22 cellular contexts compared by ENCODE assay signal in genomic region chr4:168269879-168270278, GRCh38. TPM values are rescaled to one million over a fixed set of nuclear protein-coding genes. Genes with fewer than 3 reads are reported as not detected.
DNase-seq lines count a peak whose midpoint lies in the region; ATAC-seq, FAIRE-seq and TF ChIP-seq lines count a peak whose summit lies in the region.
"Had no signal": no experiment of that assay in that cellular context is flagged by ENCODE, and none has a peak within 500 bp of the region (broad histone marks: within the 10 kb centered on the region; RNA-seq: fewer than 3 reads in every experiment).

No MANE protein-coding gene starts in this region.

- H3K9me3 ChIP-seq in heart left ventricle (no peaks in the 10 kb centered on the region), pancreas (no peaks in the 10 kb centered on the region)
- H3K9me3 ChIP-seq: adrenal gland, stomach, tibial artery had no signal

- DNase-seq in DMS153 (lab: John Stamatoyannopoulos, UW): peak; percentile 64
- no peak for DNase-seq in DMS153 treated with DMSO at 0.1 percent for 48 hours (lab: John Stamatoyannopoulos, UW; ENCODE audit: unreplicated experiment)
- peak; percentile 1 for DNase-seq in NCI-H69 (lab: John Stamatoyannopoulos, UW)
- peak in 4 of 5 donors; percentile 36 to 85 (median 48) for DNase-seq in heart left ventricle
- no peak for DNase-seq in pancreas
- DNase-seq in H7: no peak
- DNase-seq: 8988T; activated B cell treated with CpG ODN at 0.5 μM for 24 hours; activated CD4-positive, alpha-beta T cell treated with anti-CD3 and anti-CD28 coated beads, Interleukin-2, amount 50 U/mL, for 4 hours; activated naive CD4-positive, alpha-beta T cell treated with Interleukin-2 at 50 U/mL for 16 hours; GOT3; NCI-H1694 treated with DMSO at 0.1 percent for 48 hours; NCI-H2227 treated with DMSO at 0.1 percent for 48 hours; NCI-H82; PC-9; SHP77; stomach; tibial artery had no signal

- peaks cover 0 to 98% (median 83%) of the 10 kb centered on the region in 9 donors for H3K36me3 ChIP-seq in heart left ventricle
- peaks cover 0 to 11% (median 3%) of the 10 kb centered on the region in 3 donors for H3K36me3 ChIP-seq in pancreas
- H3K36me3 ChIP-seq in H7 (replicated peaks; ENCODE audit: control insufficient read depth, insufficient read depth, low read length): no peaks in the 10 kb centered on the region

- H3K4me3 ChIP-seq in heart left ventricle (no peak overlapping the region), pancreas (no peak overlapping the region), H7 (ENCODE audit: insufficient read depth, low read depth, low read length) (no peak overlapping the region)
- H3K4me3 ChIP-seq: adrenal gland, PC-9, stomach, tibial artery had no signal

- TF ChIP-seq POLR2A in heart left ventricle (IDR thresholded peaks at IDR 0.05): no peak

- no peak for FAIRE-seq in pancreas (lab: Jason Lieb, UNC)

- WGBS in heart left ventricle, 4 donors: 32 to 44% (median 38%) methylated on average over 2 of the region's 2 CpGs
- WGBS in pancreas, 2 donors: 38 to 46% methylated on average over 2 of the region's 2 CpGs

- H3K27me3 ChIP-seq in heart left ventricle (no peaks in the 10 kb centered on the region), pancreas (no peaks in the 10 kb centered on the region), H7 (ENCODE audit: control insufficient read depth, insufficient read depth, low read length) (no peaks in the 10 kb centered on the region)
- H3K27me3 ChIP-seq: adrenal gland, stomach, tibial artery had no signal

- H3K27ac ChIP-seq in heart left ventricle (peak overlapping the region in 10 of 12 donors; percentile 18 to 68 (median 52)), pancreas (no peak overlapping the region)
- H3K27ac ChIP-seq: adrenal gland, HL-60, PC-9, stomach, tibial artery had no signal

- ATAC-seq in heart left ventricle (peak; percentile 79 to 84 (median 82)), pancreas (peak in 3 of 4 donors; percentile 37 to 44 (median 42)), GM19324 (IDR thresholded peaks at IDR 0.05; ENCODE audit: low FRiP score, unreplicated experiment) (no peak), GM21526 (IDR thresholded peaks at IDR 0.05; ENCODE audit: low FRiP score, unreplicated experiment) (no peak)

- intact Hi-C loops in heart left ventricle (cut with DNase I) (loop anchor here in 2 of 10 donors (5.0 to 10.0 kb wide), 3 partner anchors 142 to 245 kb away; partner anchors contain the start of gene DDX60L (in 1 of the 2)), pancreas (cut with DNase I) (no loop called here)

- peaks cover 0 to 10% (median 3%) of the 10 kb centered on the region in 12 donors for H3K4me1 ChIP-seq in heart left ventricle
- H3K4me1 ChIP-seq in pancreas: peaks cover 0 to 6% (median 3%) of the 10 kb centered on the region in 3 donors

- TF ChIP-seq CTCF in heart left ventricle (IDR thresholded peaks at IDR 0.05): no peak
- no peak for TF ChIP-seq CTCF in pancreas (IDR thresholded peaks at IDR 0.05)

RNA-seq across cellular contexts. Expression of gene DDX60, which starts 48.7 kb away (rescaled TPM):
- total RNA-seq in heart left ventricle: 10 to 100 TPM in 5 of 9 donors, 1 to 10 TPM in 4; 3.8 to 27.2 (median 10.6) TPM
- polyA plus RNA-seq in heart left ventricle: 1 to 10 TPM; 1.4 to 4.2 TPM
- total RNA-seq in pancreas: 10 to 100 TPM in 1 of 6 donors, 1 to 10 TPM in 5; 3.5 to 10.2 (median 3.9) TPM
- 1 to 10 TPM; 1.2 to 3.4 TPM for polyA plus RNA-seq in pancreas
- total RNA-seq in H7 (2014; rRNA removed; shearing (Covaris generic)): 1.7 and 3.5 TPM in 2 replicates

Comparison
In these comparisons a context has a peak if more than half of its experiments do, and no peak if none do; other contexts are left out.
1. DNase-seq: peak in DMS153 (single experiment), NCI-H69 (single experiment) and heart left ventricle (4 of 5); none in DMS153 treated with DMSO at 0.1 percent for 48 hours (single experiment), pancreas (0 of 6) and H7 (single experiment).
2. ATAC-seq: peak in heart left ventricle (4 of 4) and pancreas (3 of 4); none in GM19324 (single experiment) and GM21526 (single experiment).
3. H3K27ac ChIP-seq: peak in heart left ventricle (10 of 12); none in pancreas (0 of 4).